Comparison of ENCODE assay signal across 10 cellular contexts in genomic region chr20:42907730-42908129, GRCh38.
"Had no signal": no experiment of that assay in that cellular context is flagged by ENCODE, and none has a peak within 500 bp of the region (broad histone marks: within the 10 kb centered on the region; RNA-seq: fewer than 3 reads in every experiment).

No MANE protein-coding gene starts in this region.

- H3K9ac ChIP-seq: GM23248 had no signal

- H3K27ac ChIP-seq: GM23248 had no signal

- H3K9me3 ChIP-seq: HAP-1 had no signal

- H3K36me3 ChIP-seq: HAP-1 had no signal

- DNase-seq: GM23248, GOT3, H7, H9, HCEC 1CT, HFFc6 had no signal

- ATAC-seq: GM23338, HCT116 had no signal

- FAIRE-seq: H54 had no signal

- H2AFZ ChIP-seq: GM23248, GM23338 had no signal

- H3K4me2 ChIP-seq: GM23338 had no signal

- H3K4me3 ChIP-seq: GM23248, GM23338, HAP-1 had no signal

- H3K4me1 ChIP-seq: HAP-1 had no signal
